In the genomic region with DNA sequence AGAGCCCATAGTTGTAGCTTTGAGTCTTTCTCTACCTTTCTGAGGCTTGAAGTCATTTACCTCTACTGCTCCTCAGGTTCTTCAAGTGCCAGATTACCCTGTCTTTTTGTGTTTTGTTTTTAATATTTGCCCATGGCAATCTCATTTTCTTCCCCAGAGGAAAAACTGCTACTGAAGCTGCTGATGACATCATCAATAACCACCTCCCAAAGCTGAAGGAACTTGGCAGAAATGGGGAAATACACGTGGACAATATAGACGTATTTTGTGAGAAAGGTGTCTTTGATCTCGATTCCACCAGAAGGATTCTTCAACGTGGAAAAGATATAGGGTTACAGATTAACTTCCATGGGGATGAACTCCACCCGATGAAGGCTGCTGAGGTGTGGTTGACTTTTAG, we compare ENCODE assay signal across 1 cellular context.
TF ChIP-seq lines count a peak whose summit lies in the region.

No MANE protein-coding gene starts in this region.

TF ChIP-seq in A549, 52 proteins besides CTCF, POLR2A, EP300 and RAD21 (continued from another document):
- no peak for TF ChIP-seq JUN (IDR thresholded peaks at IDR 0.05)
- TF ChIP-seq, protein P1, sequence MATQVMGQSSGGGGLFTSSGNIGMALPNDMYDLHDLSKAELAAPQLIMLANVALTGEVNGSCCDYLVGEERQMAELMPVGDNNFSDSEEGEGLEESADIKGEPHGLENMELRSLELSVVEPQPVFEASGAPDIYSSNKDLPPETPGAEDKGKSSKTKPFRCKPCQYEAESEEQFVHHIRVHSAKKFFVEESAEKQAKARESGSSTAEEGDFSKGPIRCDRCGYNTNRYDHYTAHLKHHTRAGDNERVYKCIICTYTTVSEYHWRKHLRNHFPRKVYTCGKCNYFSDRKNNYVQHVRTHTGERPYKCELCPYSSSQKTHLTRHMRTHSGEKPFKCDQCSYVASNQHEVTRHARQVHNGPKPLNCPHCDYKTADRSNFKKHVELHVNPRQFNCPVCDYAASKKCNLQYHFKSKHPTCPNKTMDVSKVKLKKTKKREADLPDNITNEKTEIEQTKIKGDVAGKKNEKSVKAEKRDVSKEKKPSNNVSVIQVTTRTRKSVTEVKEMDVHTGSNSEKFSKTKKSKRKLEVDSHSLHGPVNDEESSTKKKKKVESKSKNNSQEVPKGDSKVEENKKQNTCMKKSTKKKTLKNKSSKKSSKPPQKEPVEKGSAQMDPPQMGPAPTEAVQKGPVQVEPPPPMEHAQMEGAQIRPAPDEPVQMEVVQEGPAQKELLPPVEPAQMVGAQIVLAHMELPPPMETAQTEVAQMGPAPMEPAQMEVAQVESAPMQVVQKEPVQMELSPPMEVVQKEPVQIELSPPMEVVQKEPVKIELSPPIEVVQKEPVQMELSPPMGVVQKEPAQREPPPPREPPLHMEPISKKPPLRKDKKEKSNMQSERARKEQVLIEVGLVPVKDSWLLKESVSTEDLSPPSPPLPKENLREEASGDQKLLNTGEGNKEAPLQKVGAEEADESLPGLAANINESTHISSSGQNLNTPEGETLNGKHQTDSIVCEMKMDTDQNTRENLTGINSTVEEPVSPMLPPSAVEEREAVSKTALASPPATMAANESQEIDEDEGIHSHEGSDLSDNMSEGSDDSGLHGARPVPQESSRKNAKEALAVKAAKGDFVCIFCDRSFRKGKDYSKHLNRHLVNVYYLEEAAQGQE (IDR thresholded peaks at IDR 0.05) = no peak
- no peak for TF ChIP-seq HOXA7 (CRISPR knock-in tag; IDR thresholded peaks at IDR 0.05)
- no peak for TF ChIP-seq HEYL (CRISPR knock-in tag; IDR thresholded peaks at IDR 0.05)
- no peak for TF ChIP-seq POLR2AphosphoS2 (conservative IDR thresholded peaks at IDR 0.05; ENCODE audit: low read length)
- no peak for TF ChIP-seq EHF (CRISPR knock-in tag; IDR thresholded peaks at IDR 0.05)
- TF ChIP-seq EHMT2 (IDR thresholded peaks at IDR 0.05; ENCODE audit: low read depth) = no peak
- TF ChIP-seq, protein P2, sequence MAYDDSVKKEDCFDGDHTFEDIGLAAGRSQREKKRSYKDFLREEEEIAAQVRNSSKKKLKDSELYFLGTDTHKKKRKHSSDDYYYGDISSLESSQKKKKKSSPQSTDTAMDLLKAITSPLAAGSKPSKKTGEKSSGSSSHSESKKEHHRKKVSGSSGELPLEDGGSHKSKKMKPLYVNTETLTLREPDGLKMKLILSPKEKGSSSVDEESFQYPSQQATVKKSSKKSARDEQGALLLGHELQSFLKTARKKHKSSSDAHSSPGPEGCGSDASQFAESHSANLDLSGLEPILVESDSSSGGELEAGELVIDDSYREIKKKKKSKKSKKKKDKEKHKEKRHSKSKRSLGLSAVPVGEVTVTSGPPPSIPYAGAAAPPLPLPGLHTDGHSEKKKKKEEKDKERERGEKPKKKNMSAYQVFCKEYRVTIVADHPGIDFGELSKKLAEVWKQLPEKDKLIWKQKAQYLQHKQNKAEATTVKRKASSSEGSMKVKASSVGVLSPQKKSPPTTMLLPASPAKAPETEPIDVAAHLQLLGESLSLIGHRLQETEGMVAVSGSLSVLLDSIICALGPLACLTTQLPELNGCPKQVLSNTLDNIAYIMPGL (CRISPR knock-in tag; IDR thresholded peaks at IDR 0.05; ENCODE audit: borderline replicate concordance) = no peak
- TF ChIP-seq NPAS2 (CRISPR knock-in tag; IDR thresholded peaks at IDR 0.05; ENCODE audit: borderline replicate concordance) = no peak
- TF ChIP-seq CHD4 (IDR thresholded peaks at IDR 0.05; ENCODE audit: borderline replicate concordance) = no peak
